11 cellular contexts compared by ENCODE assay signal in the genomic region with DNA sequence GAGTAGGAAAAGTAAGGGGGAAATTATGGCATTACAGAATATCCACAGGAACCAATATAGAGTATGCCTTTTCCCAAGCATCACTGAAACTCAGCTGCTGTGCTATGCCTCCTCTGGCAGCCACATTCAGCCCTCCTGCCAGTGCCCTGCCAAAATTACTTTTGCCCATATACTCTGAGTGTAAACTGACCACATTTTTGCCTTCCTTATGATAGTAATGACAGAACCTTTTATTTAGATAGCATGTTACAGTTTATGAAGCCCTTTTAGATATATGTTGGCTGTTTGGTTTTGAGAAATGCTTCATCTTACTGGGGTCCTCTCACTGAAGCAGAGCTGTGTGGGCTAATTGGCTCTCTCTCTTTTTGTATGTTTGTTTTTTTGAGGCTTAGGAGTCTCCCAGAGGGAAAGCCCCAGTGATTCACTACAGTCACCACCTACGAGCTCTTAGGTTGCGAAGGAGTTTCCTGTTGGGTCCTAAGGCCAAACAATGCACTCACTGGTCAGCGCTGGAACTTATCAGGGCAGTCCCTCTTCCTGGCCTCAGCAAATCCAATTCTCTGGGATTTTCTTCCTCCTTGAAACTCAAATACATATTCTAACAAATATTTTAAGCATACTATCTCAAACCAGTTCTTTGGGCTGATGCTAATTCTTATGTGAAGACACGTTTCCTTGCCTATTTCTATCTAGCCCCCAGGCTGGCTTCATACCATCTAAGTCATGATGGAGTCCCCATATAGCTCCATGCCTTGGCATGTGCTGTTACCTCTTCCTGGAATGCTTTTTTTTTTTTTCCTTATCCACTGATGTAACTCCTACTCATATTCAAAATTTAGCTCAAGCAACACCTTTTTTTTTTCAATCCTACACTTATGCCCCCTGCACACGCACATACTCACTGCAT. TPM values are rescaled to one million over a fixed set of nuclear protein-coding genes. Genes with fewer than 3 reads are reported as not detected.
DNase-seq lines count a peak whose midpoint lies in the region; ATAC-seq and TF ChIP-seq lines count a peak whose summit lies in the region.
"Had no signal": no experiment of that assay in that cellular context is flagged by ENCODE, and none has a peak within 500 bp of the region (broad histone marks: within the 10 kb centered on the region; RNA-seq: fewer than 3 reads in every experiment).

No MANE protein-coding gene starts in this region.

- H3K79me2 ChIP-seq in trophoblast cell (ENCODE audit: control insufficient read depth, insufficient read depth, low read length, poor library complexity) = no peaks in the 10 kb centered on the region

- H4K12ac ChIP-seq in trophoblast cell (ENCODE audit: low read depth, low read length) = no peak overlapping the region

- no peaks in the 10 kb centered on the region for H3K36me3 Mint-ChIP-seq in activated CD4-positive, alpha-beta T cell treated with anti-CD3 and anti-CD28 coated beads, Interleukin-2, amount 10 ng/mL, durations not matched to agents 7 days and 5 days (ENCODE audit: low read depth)
- no peaks in the 10 kb centered on the region for H3K36me3 Mint-ChIP-seq in immature natural killer cell

- no peak overlapping the region for H2AFZ ChIP-seq in trophoblast cell (ENCODE audit: insufficient read depth, low read length, poor library complexity)

- H3K4me3 Mint-ChIP-seq in activated CD4-positive, alpha-beta T cell treated with anti-CD3 and anti-CD28 coated beads, Interleukin-2, amount 10 ng/mL, durations not matched to agents 7 days and 5 days = no peak overlapping the region
- H3K4me3 Mint-ChIP-seq in immature natural killer cell = no peak overlapping the region

- WGBS in trophoblast cell (ENCODE audit: extremely low coverage, insufficient coverage, insufficient read length) = no CpG with 5 or more reads among the region's 5 CpGs

- peak; percentile 16 to 19 for DNase-seq in activated CD4-positive, alpha-beta T cell treated with anti-CD3 and anti-CD28 coated beads, Interleukin-2, amount 50 U/mL, for 48 hours
- no peak for DNase-seq in activated CD4-positive, alpha-beta T cell treated with anti-CD3 and anti-CD28 coated beads, Interleukin-2, amount 10 ng/mL, durations not matched to agents 7 days and 5 days
- peak; percentile 63 for DNase-seq in HPDE6-E6E7 (ENCODE audit: extremely low spot score)
- DNase-seq in dorsolateral prefrontal cortex = no peak
- DNase-seq in trophoblast cell = peak; percentile 39 to 62
- no peak for DNase-seq in immature natural killer cell
- no peak for DNase-seq in SK-N-DZ (ENCODE audit: low spot score)
- DNase-seq: activated T-cell treated with anti-CD3 and anti-CD28 coated beads for 4 hours, AML-193, NCI-H2171 treated with DMSO at 0.1 percent for 48 hours had no signal

- peaks cover 4% of the 10 kb centered on the region for H3K9me3 ChIP-seq in trophoblast cell (ENCODE audit: insufficient read depth, low read depth, low read length)

- H3K27ac ChIP-seq in dorsolateral prefrontal cortex (peak overlapping the region in 37 of 59 donors; percentile 8 to 80 (median 32)), trophoblast cell (ENCODE audit: low read depth, low read length) (no peak overlapping the region)

- H3K4me2 ChIP-seq in trophoblast cell (ENCODE audit: low read length) = no peak overlapping the region

- POLR2A ChIA-PET in activated CD4-positive, alpha-beta T cell treated with anti-CD3 and anti-CD28 coated beads, Interleukin-2, amount 10 ng/mL, durations not matched to agents 7 days and 5 days (lab: Charles Lee) = no interaction called here

- no peaks in the 10 kb centered on the region for H3K79me1 ChIP-seq in trophoblast cell (ENCODE audit: low read length)

- TF ChIP-seq CTCF in dorsolateral prefrontal cortex (IDR thresholded peaks at IDR 0.05 in 54 of 56, conservative IDR thresholded peaks at IDR 0.05 in 2 of 56; ENCODE audit: low read depth in 1 of 56, partially characterized antibody in 56 of 56) = no peak

- no peak overlapping the region for H3K14ac ChIP-seq in trophoblast cell (ENCODE audit: low read length)

- H3K27me3 Mint-ChIP-seq in activated CD4-positive, alpha-beta T cell treated with anti-CD3 and anti-CD28 coated beads, Interleukin-2, amount 10 ng/mL, durations not matched to agents 7 days and 5 days = peaks cover 52% of the 10 kb centered on the region
- peaks cover 6 to 27% (median 14%) of the 10 kb centered on the region in 3 donors for H3K27me3 Mint-ChIP-seq in immature natural killer cell (ENCODE audit: low read depth in 3 of 3)

- no peak overlapping the region for H4K8ac ChIP-seq in trophoblast cell (ENCODE audit: low read depth, low read length)

- peaks cover 4 to 5% of the 10 kb centered on the region in 2 experiments for H3K4me1 ChIP-seq in trophoblast cell (ENCODE audit: control insufficient read depth in 1 of 2, insufficient read depth in 2 of 2, low read length in 2 of 2)

- CTCF ChIA-PET in activated CD4-positive, alpha-beta T cell treated with anti-CD3 and anti-CD28 coated beads, Interleukin-2, amount 10 ng/mL, durations not matched to agents 7 days and 5 days (lab: Charles Lee) = interaction anchor here (1.0 kb wide), 1 partner anchor 62 kb away, joined by 3 read pairs; no protein-coding TSS in a partner anchor

- no peak overlapping the region for H3K9ac ChIP-seq in trophoblast cell (ENCODE audit: low read length)

- H3K9me3 Mint-ChIP-seq in activated CD4-positive, alpha-beta T cell treated with anti-CD3 and anti-CD28 coated beads, Interleukin-2, amount 10 ng/mL, durations not matched to agents 7 days and 5 days = no peaks in the 10 kb centered on the region
- H3K9me3 Mint-ChIP-seq in immature natural killer cell = no peaks in the 10 kb centered on the region

- no peak overlapping the region for H3K27ac Mint-ChIP-seq in activated CD4-positive, alpha-beta T cell treated with anti-CD3 and anti-CD28 coated beads, Interleukin-2, amount 10 ng/mL, durations not matched to agents 7 days and 5 days
- H3K27ac Mint-ChIP-seq in immature natural killer cell = no peak overlapping the region

- H3K36me3 ChIP-seq in trophoblast cell (ENCODE audit: control insufficient read depth in 1 of 2, insufficient read depth in 2 of 2, low read length in 2 of 2) = no peaks in the 10 kb centered on the region

- no peak overlapping the region for H3K23ac ChIP-seq in trophoblast cell (ENCODE audit: low read length)

- no peak for ATAC-seq in GM19351 (IDR thresholded peaks at IDR 0.05; ENCODE audit: unreplicated experiment)

- no peaks in the 10 kb centered on the region for H3K4me1 Mint-ChIP-seq in activated CD4-positive, alpha-beta T cell treated with anti-CD3 and anti-CD28 coated beads, Interleukin-2, amount 10 ng/mL, durations not matched to agents 7 days and 5 days
- H3K4me1 Mint-ChIP-seq in immature natural killer cell = peaks cover 0 to 2% of the 10 kb centered on the region in 2 donors

- no peak overlapping the region for H2AK5ac ChIP-seq in trophoblast cell (ENCODE audit: low read length)

- no peak overlapping the region for H2BK120ac ChIP-seq in trophoblast cell (ENCODE audit: insufficient read depth, low read length, poor library complexity)

- no peak overlapping the region for H4K91ac ChIP-seq in trophoblast cell (ENCODE audit: low read depth, low read length)

- no peak overlapping the region for H2BK12ac ChIP-seq in trophoblast cell (ENCODE audit: low read length)

- H3K4ac ChIP-seq in trophoblast cell (ENCODE audit: low read depth, low read length) = no peak overlapping the region

- H3K27me3 ChIP-seq in dorsolateral prefrontal cortex = no peaks in the 10 kb centered on the region
- peaks cover 34% of the 10 kb centered on the region for H3K27me3 ChIP-seq in trophoblast cell (ENCODE audit: insufficient read depth, low read length)

- H3K4me3 ChIP-seq in dorsolateral prefrontal cortex = peak overlapping the region in 4 of 59 donors; percentile 1 to 24 (median 9)
- no peak overlapping the region for H3K4me3 ChIP-seq in trophoblast cell (ENCODE audit: low read depth, low read length)

- no peak overlapping the region for H2BK5ac ChIP-seq in trophoblast cell (ENCODE audit: low read depth, low read length, poor library complexity)

- intact Hi-C loops in dorsolateral prefrontal cortex (cut with DNase I) = no loop called here

- no peak overlapping the region for H3K18ac ChIP-seq in trophoblast cell (ENCODE audit: low read length)

RNA-seq across cellular contexts. Expression of gene PHF24, which starts 3.7 kb away (rescaled TPM):
- total RNA-seq in activated CD4-positive, alpha-beta T cell treated with anti-CD3 and anti-CD28 coated beads, Interleukin-2, amount 10 ng/mL, durations not matched to agents 7 days and 5 days = not detected
- 100 to 1,000 TPM in 103 of 120 experiments, 10 to 100 TPM in 17; 40.2 to 234 (median 146) TPM for total RNA-seq in dorsolateral prefrontal cortex
- polyA plus RNA-seq in trophoblast cell (2013) = 0.34 and 0.62 TPM in 2 replicates
- not detected for polyA plus RNA-seq in immature natural killer cell
- not detected in 2 replicates for polyA plus RNA-seq in SK-N-DZ (2014; cell fraction: cytosol; rRNA removed)
- polyA plus RNA-seq in SK-N-DZ (2014; cell fraction: nucleus; rRNA removed) = 0.07 TPM in 1 of 2 replicates, not detected in the other

RNA-seq across cellular contexts. Expression of gene DNAJB5, which starts 27.7 kb away (rescaled TPM):
- 1 to 10 TPM; 3.5 to 4.6 TPM for total RNA-seq in activated CD4-positive, alpha-beta T cell treated with anti-CD3 and anti-CD28 coated beads, Interleukin-2, amount 10 ng/mL, durations not matched to agents 7 days and 5 days
- 10 to 100 TPM in 107 of 120 experiments, 1 to 10 TPM in 13; 7.7 to 33.7 (median 13.4) TPM for total RNA-seq in dorsolateral prefrontal cortex
- 11.8 and 12.4 TPM in 2 replicates for polyA plus RNA-seq in trophoblast cell (2013)
- polyA plus RNA-seq in immature natural killer cell = 1 to 10 TPM; 1.0 to 1.7 (median 1.4) TPM
- polyA plus RNA-seq in SK-N-DZ (2014; cell fraction: cytosol; rRNA removed) = 20.8 and 20.9 TPM in 2 replicates
- polyA plus RNA-seq in SK-N-DZ (2014; cell fraction: nucleus; rRNA removed) = 10.5 and 15.5 TPM in 2 replicates

Comparison
In these comparisons a context has a peak if more than half of its experiments do, and no peak if none do; other contexts are left out.
1. DNase-seq: peak in activated CD4-positive, alpha-beta T cell treated with anti-CD3 and anti-CD28 coated beads, Interleukin-2, amount 50 U/mL, for 48 hours (2 of 2), HPDE6-E6E7 (single experiment) and trophoblast cell (2 of 2); none in activated CD4-positive, alpha-beta T cell treated with anti-CD3 and anti-CD28 coated beads, Interleukin-2, amount 10 ng/mL, durations not matched to agents 7 days and 5 days (single experiment), dorsolateral prefrontal cortex (0 of 10), immature natural killer cell (0 of 3) and SK-N-DZ (single experiment).
2. RNA of gene PHF24, which starts 3.7 kb away (total RNA-seq): 40.2 to 234 TPM in dorsolateral prefrontal cortex; not detected in activated CD4-positive, alpha-beta T cell treated with anti-CD3 and anti-CD28 coated beads, Interleukin-2, amount 10 ng/mL, durations not matched to agents 7 days and 5 days; every median in the first group is over 10 times any median in the second.